Comparison of ENCODE assay signal across 24 cellular contexts in the genomic region with DNA sequence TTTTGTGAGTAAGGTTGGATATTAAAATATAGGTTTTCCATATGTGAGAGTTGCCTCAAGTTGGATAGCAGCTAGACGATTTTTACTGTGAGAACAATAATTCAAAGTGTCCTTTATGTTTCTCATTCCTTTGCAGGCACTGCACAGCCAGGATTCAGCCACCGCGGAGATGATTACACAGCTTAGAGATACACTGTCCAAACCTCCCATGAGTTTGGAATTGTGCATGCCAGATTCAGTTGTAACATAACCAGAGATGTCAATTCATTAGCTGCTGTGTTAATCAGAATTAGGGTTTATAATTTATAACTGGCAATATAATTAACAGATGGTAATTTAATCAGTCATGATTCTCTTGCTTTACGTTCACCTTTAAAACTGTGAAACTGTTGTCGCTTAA.
"Had no signal": no experiment of that assay in that cellular context is flagged by ENCODE, and none has a peak within 500 bp of the region (broad histone marks: within the 10 kb centered on the region; RNA-seq: fewer than 3 reads in every experiment).

No MANE protein-coding gene starts in this region.

- H3K27me3 Mint-ChIP-seq: naive B cell had no signal

- H3K36me3 ChIP-seq: esophagus squamous epithelium, gastrocnemius medialis, heart right ventricle, left lung, lower lobe of right lung had no signal

- H3K27ac ChIP-seq: coronary artery, epithelial cell of prostate, esophagus squamous epithelium, gastrocnemius medialis, heart right ventricle, left lung, lower lobe of right lung had no signal

- H3K9me3 ChIP-seq: esophagus squamous epithelium, gastrocnemius medialis, lower lobe of right lung had no signal

- H3K4me3 ChIP-seq: coronary artery, dorsolateral prefrontal cortex, esophagus squamous epithelium, gastrocnemius medialis, heart right ventricle, left lung, lower lobe of right lung, mucosa of descending colon had no signal

- H3K36me3 Mint-ChIP-seq: mesothelial cell of epicardium, naive B cell had no signal

- H3K4me1 Mint-ChIP-seq: mesothelial cell of epicardium, naive B cell had no signal

- DNase-seq: dermis blood vessel endothelial cell; effector CD4-positive, alpha-beta T cell; effector memory CD4-positive, alpha-beta T cell; erythroblast; esophagus squamous epithelium; foreskin fibroblast; foreskin melanocyte; gastrocnemius medialis; glutamatergic neuron; head of caudate nucleus; heart right ventricle; hippocampal formation; left cardiac atrium; left lung; left ventricle myocardium superior; lower lobe of right lung; mesenchymal stem cell; mucosa of descending colon; naive B cell had no signal

- H3K4me1 ChIP-seq: esophagus squamous epithelium, gastrocnemius medialis, left lung, lower lobe of right lung had no signal

- H3K27me3 ChIP-seq: dorsolateral prefrontal cortex, esophagus squamous epithelium, gastrocnemius medialis, heart right ventricle, left lung had no signal

- H3K27ac Mint-ChIP-seq: mesothelial cell of epicardium, naive B cell had no signal

- H3K4me3 Mint-ChIP-seq: mesothelial cell of epicardium, naive B cell had no signal

- H3K9me3 Mint-ChIP-seq: mesothelial cell of epicardium had no signal

- ATAC-seq: esophagus mucosa, gastrocnemius medialis, left lung, left ventricle myocardium superior, lower lobe of right lung, mucosa of descending colon had no signal
